Comparison of ENCODE assay signal across 8 cellular contexts in genomic region chr6:99568103-99568933, GRCh38. TPM values are rescaled to one million over a fixed set of nuclear protein-coding genes. Genes with fewer than 3 reads are reported as not detected.
A peak's percentile ranks its signal among the peaks of the same experiment; 100 is the strongest.
DNase-seq lines count a peak whose midpoint lies in the region; ATAC-seq and TF ChIP-seq lines count a peak whose summit lies in the region.

Gene CCNC (minus strand): TSS chr6:99568660. CDS start chr6:99568527, 133 bp downstream.

- H4K20me1 ChIP-seq in DOHH2 (ENCODE audit: control insufficient read depth, insufficient read depth, low read depth, low read length) (peaks cover 14% of the 10 kb centered on the region), GM23248 (ENCODE audit: insufficient read depth) (no peaks in the 10 kb centered on the region)

- peak within 1 kb of the TSS; percentile 87 to 98 for H3K27ac Mint-ChIP-seq in natural killer cell treated with Interleukin-12 subunit alpha and Interleukin-12 subunit beta and Interleukin-15 and Interleukin-18, amount 100 ng/mL, for 72 hours

- no peak for TF ChIP-seq CTCF in DOHH2 (IDR thresholded peaks at IDR 0.05; ENCODE audit: low read depth, low read length, poor library complexity, severe bottlenecking)
- TF ChIP-seq CTCF in RWPE2 (IDR thresholded peaks at IDR 0.05; ENCODE audit: poor library complexity, severe bottlenecking): no peak
- TF ChIP-seq CTCF in fibroblast of pulmonary artery (IDR thresholded peaks at IDR 0.05; ENCODE audit: low read length, missing control alignments): no peak

- H2AFZ ChIP-seq in GM23248: peak within 1 kb of the TSS; percentile 93

- H3K27ac ChIP-seq in DOHH2 (ENCODE audit: low read depth, low read length): peak within 1 kb of the TSS; percentile 67
- peak within 1 kb of the TSS; percentile 53 for H3K27ac ChIP-seq in GM23248
- peak within 1 kb of the TSS; percentile 63 for H3K27ac ChIP-seq in RWPE2 (ENCODE audit: poor library complexity, severe bottlenecking)

- H3K36me3 ChIP-seq in DOHH2 (ENCODE audit: control insufficient read depth, low read length) (peaks cover 15% of the 10 kb centered on the region), GM23248 (ENCODE audit: low read depth) (no peaks in the 10 kb centered on the region), RWPE2 (ENCODE audit: low read depth) (peaks cover 32% of the 10 kb centered on the region)

- no peaks in the 10 kb centered on the region for H3K9me3 Mint-ChIP-seq in natural killer cell treated with Interleukin-12 subunit alpha and Interleukin-12 subunit beta and Interleukin-15 and Interleukin-18, amount 100 ng/mL, for 72 hours

- peaks cover 23 to 29% of the 10 kb centered on the region in 2 donors for H3K4me1 Mint-ChIP-seq in natural killer cell treated with Interleukin-12 subunit alpha and Interleukin-12 subunit beta and Interleukin-15 and Interleukin-18, amount 100 ng/mL, for 72 hours (ENCODE audit: low read depth in 2 of 2)

- H3K27me3 Mint-ChIP-seq in natural killer cell treated with Interleukin-12 subunit alpha and Interleukin-12 subunit beta and Interleukin-15 and Interleukin-18, amount 100 ng/mL, for 72 hours: no peaks in the 10 kb centered on the region

- WGBS in GM23248 (ENCODE audit: low coverage in 1 of 2, low lambda C conversion rate in 2 of 2, missing lambda C conversion rate in 2 of 2), 2 experiments: 1% methylated on average over 54 to 64 of the region's 64 CpGs

- H3F3A ChIP-seq in DOHH2 (ENCODE audit: control insufficient read depth, insufficient read depth) (no peaks in the 10 kb centered on the region), GM23248 (ENCODE audit: insufficient read depth) (no peaks in the 10 kb centered on the region)

- H3K79me2 ChIP-seq in DOHH2 (ENCODE audit: control insufficient read depth, low read length) (peaks cover 51% of the 10 kb centered on the region), GM23248 (ENCODE audit: insufficient read depth) (peaks cover 51% of the 10 kb centered on the region)

- H3K9me3 ChIP-seq in DOHH2 (ENCODE audit: control insufficient read depth, insufficient read depth, low read length): no peaks in the 10 kb centered on the region
- H3K9me3 ChIP-seq in GM23248 (ENCODE audit: low read depth): no peaks in the 10 kb centered on the region
- H3K9me3 ChIP-seq in RWPE2 (ENCODE audit: severe bottlenecking): no peaks in the 10 kb centered on the region

- no peaks in the 10 kb centered on the region for H3K36me3 Mint-ChIP-seq in natural killer cell treated with Interleukin-12 subunit alpha and Interleukin-12 subunit beta and Interleukin-15 and Interleukin-18, amount 100 ng/mL, for 72 hours

- ATAC-seq in RWPE2 (ENCODE audit: low read depth): peak; percentile 97
- ATAC-seq in natural killer cell treated with Interleukin-12 subunit alpha and Interleukin-12 subunit beta and Interleukin-15 and Interleukin-18, amount 100 ng/mL, for 72 hours: peak; percentile 99 to 100
- peak; percentile 100 for ATAC-seq in stimulated activated naive CD8-positive, alpha-beta T cell treated with anti-CD3 and anti-CD28 coated beads, Interleukin-15, Interleukin-2, amounts not matched to agents 100 U/mL and 50 U/mL, for 24 hours

- H3K4me1 ChIP-seq in DOHH2 (ENCODE audit: control insufficient read depth, low read length) (peaks cover 18% of the 10 kb centered on the region), GM23248 (ENCODE audit: insufficient read depth) (peaks cover 23% of the 10 kb centered on the region), RWPE2 (ENCODE audit: insufficient read depth, poor library complexity, severe bottlenecking) (peaks cover 29% of the 10 kb centered on the region)

- H3K4me3 Mint-ChIP-seq in natural killer cell treated with Interleukin-12 subunit alpha and Interleukin-12 subunit beta and Interleukin-15 and Interleukin-18, amount 100 ng/mL, for 72 hours: peak within 1 kb of the TSS; percentile 93

- H3K9ac ChIP-seq in GM23248: peak within 1 kb of the TSS; percentile 95

- no peaks in the 10 kb centered on the region for H3K9me2 ChIP-seq in DOHH2 (replicated peaks; ENCODE audit: control insufficient read depth, low read length)
- no peaks in the 10 kb centered on the region for H3K9me2 ChIP-seq in GM23248 (ENCODE audit: insufficient read depth)

- in situ Hi-C loops in GM23248 (cut with MboI): no loop called here

- DNase-seq in GM23248: peak; percentile 97
- peak; percentile 95 to 96 for DNase-seq in Kasumi-1 (lab: John Stamatoyannopoulos, UW)
- peak; percentile 92 for DNase-seq in RWPE2 (ENCODE audit: low spot score)
- peak; percentile 79 for DNase-seq in activated T-helper 9 cell treated with anti-CD3 and anti-CD28 coated beads, Interleukin-2, amount 50 U/mL, for 16 hours (ENCODE audit: low read depth)
- peak; percentile 97 for DNase-seq in fibroblast of pulmonary artery (ENCODE audit: low read depth)
- DNase-seq in natural killer cell treated with Interleukin-12 subunit alpha and Interleukin-12 subunit beta and Interleukin-15 and Interleukin-18, amount 100 ng/mL, for 72 hours (ENCODE audit: low spot score): peak; percentile 92
- DNase-seq in stimulated activated naive CD8-positive, alpha-beta T cell treated with anti-CD3 and anti-CD28 coated beads, Interleukin-15, Interleukin-2, amounts not matched to agents 100 U/mL and 50 U/mL, for 24 hours: peak; percentile 93

- H3K4me3 ChIP-seq in DOHH2 (ENCODE audit: low read length) (peak within 1 kb of the TSS; percentile 88), GM23248 (peak within 1 kb of the TSS; percentile 95), RWPE2 (ENCODE audit: severe bottlenecking) (peak within 1 kb of the TSS; percentile 85), fibroblast of pulmonary artery (replicated peaks; ENCODE audit: low read depth, low read length) (peak within 1 kb of the TSS; percentile 72)

- H3K27me3 ChIP-seq in DOHH2 (ENCODE audit: control insufficient read depth, low read length) (no peaks in the 10 kb centered on the region), GM23248 (replicated peaks; ENCODE audit: insufficient read depth) (no peaks in the 10 kb centered on the region), RWPE2 (ENCODE audit: insufficient read depth, poor library complexity, severe bottlenecking) (no peaks in the 10 kb centered on the region)

- H3K4me2 ChIP-seq in DOHH2 (ENCODE audit: low read length) (peak within 1 kb of the TSS; percentile 74), GM23248 (ENCODE audit: unreplicated experiment) (peak within 1 kb of the TSS; percentile 93)

RNA-seq across cellular contexts. Expression of gene CCNC, which starts in this region (rescaled TPM):
- 78.5 and 89.3 TPM in 2 replicates for total RNA-seq in GM23248 (2014; rRNA removed; shearing (Covaris generic))
- 48.6 and 53.9 TPM in 2 replicates for polyA plus RNA-seq in GM23248 (2016; fragmentation: Nextera tagmentation; extraction: Ambion mirVana)
- total RNA-seq in natural killer cell treated with Interleukin-12 subunit alpha and Interleukin-12 subunit beta and Interleukin-15 and Interleukin-18, amount 100 ng/mL, for 72 hours: 10 to 100 TPM; 44.2 to 45.5 TPM

Comparison
In these comparisons a context has a peak if more than half of its experiments do, and no peak if none do; other contexts are left out.
1. Peak in every context shown above with its lines: DNase-seq, ATAC-seq, H3K4me3 ChIP-seq and H3K27ac ChIP-seq.